In genomic region chr1:162083273-162083672, GRCh38 we compare ENCODE assay signal across 7 cellular contexts. TPM values are rescaled to one million over a fixed set of nuclear protein-coding genes. Genes with fewer than 3 reads are reported as not detected.
"Had no signal": no experiment of that assay in that cellular context is flagged by ENCODE, and none has a peak within 500 bp of the region (broad histone marks: within the 10 kb centered on the region; RNA-seq: fewer than 3 reads in every experiment).

No MANE protein-coding gene starts in this region.

- H3K27ac ChIP-seq: HL-60, KMS-11 had no signal

- H3K4me1 Mint-ChIP-seq: IgD-negative memory B cell had no signal

- H3K36me3 Mint-ChIP-seq: IgD-negative memory B cell had no signal

- H3K4me2 ChIP-seq: KMS-11 had no signal

- DNase-seq: IMR-90, KBM-7, KG1 had no signal

- FAIRE-seq: HTR-8/SVneo had no signal

- H3K9ac ChIP-seq: KMS-11 had no signal

- H3K27ac Mint-ChIP-seq: IgD-negative memory B cell had no signal

- H3K4me3 Mint-ChIP-seq: IgD-negative memory B cell had no signal

RNA-seq across cellular contexts. Expression of gene NOS1AP, which starts 13.8 kb away (rescaled TPM):
- polyA plus RNA-seq: IgD-negative memory B cell had no signal

RNA-seq across cellular contexts. Expression of gene OLFML2B, which starts 59.6 kb away (rescaled TPM):
- polyA plus RNA-seq: IgD-negative memory B cell had no signal
